ENCODE assay signal across 16 cellular contexts in genomic region chr4:3417448-3417847, GRCh38. TPM values are rescaled to one million over a fixed set of nuclear protein-coding genes. Genes with fewer than 3 reads are reported as not detected.
"Had no signal": no experiment of that assay in that cellular context is flagged by ENCODE, and none has a peak within 500 bp of the region (broad histone marks: within the 10 kb centered on the region; RNA-seq: fewer than 3 reads in every experiment).

No MANE protein-coding gene starts in this region.

- DNase-seq: activated B cell treated with CpG ODN at 0.5 μM for 24 hours; activated CD4-positive, alpha-beta T cell treated with anti-CD3 and anti-CD28 coated beads, Interleukin-2, amount 10 ng/mL, durations not matched to agents 24 days and 14 days; cerebellar nuclear complex; mesendoderm; SK-N-SH; stimulated activated CD4-positive, alpha-beta T cell treated with anti-CD3 and anti-CD28 coated beads, Interleukin-2, amount 100 ng/mL, for 24 hours; stimulated activated naive B cell treated with anti-CD40 and anti-IgM and Interleukin-4, amounts not matched to agents 10 μg/mL and 1 μg/mL and 100 μg/mL, for 72 hours; T-helper 1 cell had no signal

- ATAC-seq: stimulated activated naive B cell treated with anti-CD40 and anti-IgM and Interleukin-4, amounts not matched to agents 10 μg/mL and 1 μg/mL and 100 μg/mL, for 72 hours had no signal

- H3K9me3 ChIP-seq: esophagus muscularis mucosa, SK-N-SH had no signal

- H3K27ac Mint-ChIP-seq: activated B cell treated with CpG ODN at 0.5 μM for 24 hours; activated CD4-positive, alpha-beta T cell treated with anti-CD3 and anti-CD28 coated beads, Interleukin-2, amount 10 ng/mL, durations not matched to agents 24 days and 14 days; activated naive CD4-positive, alpha-beta T cell treated with anti-CD3 and anti-CD28 coated beads, Interleukin-2, amount 50 U/mL, for 24 hours; stimulated activated naive B cell treated with anti-CD40 and anti-IgM and Interleukin-4, amounts not matched to agents 10 μg/mL and 1 μg/mL and 100 μg/mL, for 72 hours had no signal

- H3K4me1 Mint-ChIP-seq: activated CD4-positive, alpha-beta T cell treated with anti-CD3 and anti-CD28 coated beads, Interleukin-2, amount 10 ng/mL, durations not matched to agents 24 days and 14 days; activated naive CD4-positive, alpha-beta T cell treated with anti-CD3 and anti-CD28 coated beads, Interleukin-2, amount 50 U/mL, for 24 hours had no signal

- H3K79me2 ChIP-seq: parathyroid adenoma had no signal

- H3K27ac ChIP-seq: esophagus muscularis mucosa, parathyroid adenoma had no signal

- H3K4me1 ChIP-seq: parathyroid adenoma had no signal

- H3K27me3 ChIP-seq: esophagus muscularis mucosa had no signal

- H3K4me2 ChIP-seq: SK-N-SH had no signal

- H3K9me3 Mint-ChIP-seq: activated B cell treated with CpG ODN at 0.5 μM for 24 hours; activated CD4-positive, alpha-beta T cell treated with anti-CD3 and anti-CD28 coated beads, Interleukin-2, amount 10 ng/mL, durations not matched to agents 24 days and 14 days; activated naive CD4-positive, alpha-beta T cell treated with anti-CD3 and anti-CD28 coated beads, Interleukin-2, amount 50 U/mL, for 24 hours; neural crest cell; stimulated activated naive B cell treated with anti-CD40 and anti-IgM and Interleukin-4, amounts not matched to agents 10 μg/mL and 1 μg/mL and 100 μg/mL, for 72 hours had no signal

- H2AFZ ChIP-seq: parathyroid adenoma had no signal

- H3K27me3 Mint-ChIP-seq: activated B cell treated with CpG ODN at 0.5 μM for 24 hours; activated CD4-positive, alpha-beta T cell treated with anti-CD3 and anti-CD28 coated beads, Interleukin-2, amount 10 ng/mL, durations not matched to agents 24 days and 14 days; activated naive CD4-positive, alpha-beta T cell treated with anti-CD3 and anti-CD28 coated beads, Interleukin-2, amount 50 U/mL, for 24 hours; brain had no signal

- H3K4me3 ChIP-seq: esophagus muscularis mucosa had no signal

- H3K9ac ChIP-seq: parathyroid adenoma, SK-N-SH had no signal

- H3K4me3 Mint-ChIP-seq: activated B cell treated with CpG ODN at 0.5 μM for 24 hours; activated CD4-positive, alpha-beta T cell treated with anti-CD3 and anti-CD28 coated beads, Interleukin-2, amount 10 ng/mL, durations not matched to agents 24 days and 14 days; activated naive CD4-positive, alpha-beta T cell treated with anti-CD3 and anti-CD28 coated beads, Interleukin-2, amount 50 U/mL, for 24 hours; brain; neural crest cell; stimulated activated naive B cell treated with anti-CD40 and anti-IgM and Interleukin-4, amounts not matched to agents 10 μg/mL and 1 μg/mL and 100 μg/mL, for 72 hours had no signal

RNA-seq across cellular contexts. Expression of gene HGFAC, which starts 24.3 kb away (rescaled TPM):
- total RNA-seq: activated B cell treated with CpG ODN at 0.5 μM for 24 hours; activated CD4-positive, alpha-beta T cell treated with anti-CD3 and anti-CD28 coated beads, Interleukin-2, amount 10 ng/mL, durations not matched to agents 24 days and 14 days; fibroblast of villous mesenchyme; subcutaneous adipose tissue had no signal

RNA-seq across cellular contexts. Expression of gene DOK7, which starts 45.7 kb away (rescaled TPM):
- total RNA-seq: activated CD4-positive, alpha-beta T cell treated with anti-CD3 and anti-CD28 coated beads, Interleukin-2, amount 10 ng/mL, durations not matched to agents 24 days and 14 days; dermis microvascular lymphatic vessel endothelial cell; fibroblast of villous mesenchyme; neural crest cell; subcutaneous adipose tissue had no signal
- polyA plus RNA-seq: SK-N-SH had no signal
